In the genomic region with DNA sequence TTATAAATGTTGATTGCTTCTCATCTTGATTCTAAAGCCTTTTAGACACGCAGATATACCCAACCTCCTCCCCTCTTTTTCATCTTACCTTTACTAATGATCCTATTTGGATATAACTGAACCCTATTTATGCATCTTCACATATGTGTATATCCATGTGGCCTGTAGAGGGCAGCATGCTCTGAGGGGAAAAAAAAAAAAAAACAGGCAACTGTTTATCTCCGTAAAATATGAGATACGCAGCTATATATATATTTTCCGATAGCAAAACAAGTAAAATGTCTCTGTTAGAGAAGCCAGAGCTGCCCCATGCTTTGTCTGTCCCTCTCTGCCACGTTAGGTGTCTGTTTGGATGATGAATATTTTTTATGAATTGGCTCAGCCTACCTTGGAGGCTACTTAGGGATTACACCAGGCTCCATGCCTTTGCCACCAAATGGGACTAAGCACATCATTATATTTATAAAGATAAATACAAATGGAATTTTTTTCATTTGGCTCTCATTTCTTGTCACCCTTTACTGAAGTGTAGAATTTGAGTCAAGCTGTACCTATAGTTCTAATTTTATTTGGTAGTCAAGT, we compare ENCODE assay signal across 8 cellular contexts.
DNase-seq lines count a peak whose midpoint lies in the region; ATAC-seq and TF ChIP-seq lines count a peak whose summit lies in the region.

No MANE protein-coding gene starts in this region.

- H3K27me3 Mint-ChIP-seq in CD8-positive, alpha-beta T cell (ENCODE audit: low read depth): no peaks in the 10 kb centered on the region

- H4K20me1 ChIP-seq in OCI-LY3 (ENCODE audit: insufficient read depth, low read length): no peaks in the 10 kb centered on the region

- no peaks in the 10 kb centered on the region for H3K79me2 ChIP-seq in OCI-LY3 (ENCODE audit: low read length)

- H2AFZ ChIP-seq in OCI-LY3 (ENCODE audit: low read depth, low read length): peak overlapping the region; percentile 36; the same call in 1 of the 2 replicates

- H3K27ac Mint-ChIP-seq in CD8-positive, alpha-beta T cell: no peak overlapping the region

- H3K9me3 ChIP-seq in CD8-positive, alpha-beta T cell (ENCODE audit: low read length): no peaks in the 10 kb centered on the region
- H3K9me3 ChIP-seq in OCI-LY3 (ENCODE audit: insufficient read depth, low read length) (no peaks in the 10 kb centered on the region), mucosa of descending colon (no peaks in the 10 kb centered on the region)
- H3K9me3 ChIP-seq in effector memory CD4-positive, alpha-beta T cell (ENCODE audit: control insufficient read depth, low read length): no peaks in the 10 kb centered on the region

- H3K36me3 Mint-ChIP-seq in CD8-positive, alpha-beta T cell: no peaks in the 10 kb centered on the region

- peak overlapping the region; percentile 83 for H3K4me2 ChIP-seq in OCI-LY3 (ENCODE audit: low read length)

- no peaks in the 10 kb centered on the region for H3K36me3 ChIP-seq in CD8-positive, alpha-beta T cell (ENCODE audit: insufficient read depth, low read length)
- H3K36me3 ChIP-seq in OCI-LY3 (replicated peaks; ENCODE audit: low read depth, low read length) (no peaks in the 10 kb centered on the region), mucosa of descending colon (ENCODE audit: low read depth) (no peaks in the 10 kb centered on the region)
- H3K36me3 ChIP-seq in effector memory CD4-positive, alpha-beta T cell (ENCODE audit: control insufficient read depth, insufficient read depth, low read length): no peaks in the 10 kb centered on the region

- no peaks in the 10 kb centered on the region for H3K9me3 Mint-ChIP-seq in CD8-positive, alpha-beta T cell

- CTCF ChIA-PET in CD8-positive, alpha-beta T cell (lab: Charles Lee): interaction anchor here (0.7 to 1.4 kb wide), 5 partner anchors 12 to 145 kb away, joined by 3 to 6 read pairs (median 4); no protein-coding TSS in a partner anchor

- DNase-seq in CD8-positive, alpha-beta T cell: no peak
- DNase-seq in HK-2 (ENCODE audit: unreplicated experiment): peak; percentile 10
- peak; percentile 18 to 49 for DNase-seq in dermis microvascular lymphatic vessel endothelial cell (ENCODE audit: low read depth in 2 of 2)
- peak in 1 of 3 donors; percentile 16 for DNase-seq in mucosa of descending colon
- DNase-seq in effector memory CD4-positive, alpha-beta T cell: no peak
- no peak for DNase-seq in activated gamma-delta T cell (lab: John Stamatoyannopoulos, UW)

- H3K9ac ChIP-seq in OCI-LY3 (ENCODE audit: low read length): peak overlapping the region; percentile 38; the same call in 1 of the 2 replicates

- no peak overlapping the region for H3K27ac ChIP-seq in CD8-positive, alpha-beta T cell (ENCODE audit: low read depth, low read length)
- no peak overlapping the region for H3K27ac ChIP-seq in OCI-LY3 (ENCODE audit: low read length)
- H3K27ac ChIP-seq in effector memory CD4-positive, alpha-beta T cell (ENCODE audit: insufficient read depth, low read length, poor library complexity, severe bottlenecking): no peak overlapping the region

- no peak overlapping the region for H3K4me3 Mint-ChIP-seq in CD8-positive, alpha-beta T cell

- ATAC-seq in CD8-positive, alpha-beta T cell: no peak
- ATAC-seq in GM18909 (IDR thresholded peaks at IDR 0.05; ENCODE audit: poor library complexity, unreplicated experiment): peak; percentile 74
- peak; percentile 59 for ATAC-seq in mucosa of descending colon

- intact Hi-C loops in CD8-positive, alpha-beta T cell (cut with DNase I, micrococcal nuclease): loop anchor here (10.0 kb wide), 2 partner anchors 545 to 1355 kb away; a partner anchor contains a TSS
- intact Hi-C loops in mucosa of descending colon (cut with DNase I, micrococcal nuclease): loop anchor here in 1 of 2 donors (10.0 kb wide), 1 partner anchor 175 kb away; a partner anchor contains a TSS

- peaks cover 18% of the 10 kb centered on the region for H3K4me1 ChIP-seq in CD8-positive, alpha-beta T cell (ENCODE audit: insufficient read depth, low read length)
- H3K4me1 ChIP-seq in OCI-LY3 (ENCODE audit: low read length): 0 out of 2 replicates have a peak, but pooled peaks cover 3% of the 10 kb centered on the region
- H3K4me1 ChIP-seq in mucosa of descending colon (ENCODE audit: low read depth): peaks cover 3% of the 10 kb centered on the region
- H3K4me1 ChIP-seq in effector memory CD4-positive, alpha-beta T cell (ENCODE audit: control insufficient read depth, insufficient read depth, low read length, poor library complexity, severe bottlenecking): no peaks in the 10 kb centered on the region

- TF ChIP-seq CTCF in CD8-positive, alpha-beta T cell (IDR thresholded peaks at IDR 0.05): peak; percentile 70
- TF ChIP-seq CTCF in OCI-LY3 (IDR thresholded peaks at IDR 0.05; ENCODE audit: low read depth, low read length): peak; percentile 80
- TF ChIP-seq CTCF in mucosa of descending colon (IDR thresholded peaks at IDR 0.05): no peak

- H3K4me3 ChIP-seq in CD8-positive, alpha-beta T cell (ENCODE audit: low read depth, low read length): no peak overlapping the region
- H3K4me3 ChIP-seq in OCI-LY3 (ENCODE audit: low read length): peak overlapping the region; percentile 69
- H3K4me3 ChIP-seq in mucosa of descending colon: no peak overlapping the region
- no peak overlapping the region for H3K4me3 ChIP-seq in effector memory CD4-positive, alpha-beta T cell (ENCODE audit: insufficient read depth, low read depth, low read length, poor library complexity, severe bottlenecking)

- H3K27me3 ChIP-seq in CD8-positive, alpha-beta T cell (ENCODE audit: insufficient read depth, low read length): no peaks in the 10 kb centered on the region
- H3K27me3 ChIP-seq in OCI-LY3 (ENCODE audit: low read depth, low read length): no peaks in the 10 kb centered on the region
- H3K27me3 ChIP-seq in effector memory CD4-positive, alpha-beta T cell (replicated peaks; ENCODE audit: control insufficient read depth, insufficient read depth, low read length, poor library complexity, severe bottlenecking): no peaks in the 10 kb centered on the region

- H3K4me1 Mint-ChIP-seq in CD8-positive, alpha-beta T cell (ENCODE audit: low read depth): peaks cover 17% of the 10 kb centered on the region

- POLR2A ChIA-PET in CD8-positive, alpha-beta T cell (lab: Charles Lee): interaction anchor here (0.6 kb wide), 1 partner anchor 476 kb away, joined by 3 read pairs; no protein-coding TSS in a partner anchor

Comparison
In these comparisons a context has a peak if more than half of its experiments do, and no peak if none do; other contexts are left out.
1. DNase-seq: peak in HK-2 (single experiment) and dermis microvascular lymphatic vessel endothelial cell (2 of 2); none in CD8-positive, alpha-beta T cell (0 of 7), effector memory CD4-positive, alpha-beta T cell (0 of 3) and activated gamma-delta T cell (single experiment).